In genomic region chr2:163046615-163047014, GRCh38 we compare ENCODE assay signal across 3 cellular contexts.
A peak's percentile ranks its signal among the peaks of the same experiment; 100 is the strongest.
TF ChIP-seq lines count a peak whose summit lies in the region.

No MANE protein-coding gene starts in this region.

TF ChIP-seq in HepG2, 621 proteins besides CTCF, POLR2A, EP300 and RAD21:
- TF ChIP-seq MAFF (IDR thresholded peaks at IDR 0.05; ENCODE audit: low read depth, low read length): peak; percentile 51; the same call in 1 of the 2 replicates
- no peak for TF ChIP-seq E2F1 (CRISPR knock-in tag; IDR thresholded peaks at IDR 0.05)
- TF ChIP-seq RFX1 (IDR thresholded peaks at IDR 0.05): no peak
- TF ChIP-seq MAFK (conservative IDR thresholded peaks at IDR 0.05 in 1 of 2, IDR thresholded peaks at IDR 0.05 in 1 of 2; ENCODE audit: low read length in 2 of 2): peak; percentile 44 to 65; a peak in 3 of 4 replicates
- no peak for TF ChIP-seq SKIL (CRISPR knock-in tag; IDR thresholded peaks at IDR 0.05; ENCODE audit: borderline replicate concordance)
- TF ChIP-seq GABPA (IDR thresholded peaks at IDR 0.05; ENCODE audit: low read depth, low read length): no peak
- no peak for TF ChIP-seq GABPA (CRISPR knock-in tag; IDR thresholded peaks at IDR 0.05; ENCODE audit: low read depth)
- no peak for TF ChIP-seq ZBTB4 (CRISPR knock-in tag; IDR thresholded peaks at IDR 0.05; ENCODE audit: borderline replicate concordance)
- TF ChIP-seq PHF5A (CRISPR knock-in tag; IDR thresholded peaks at IDR 0.05; ENCODE audit: low read depth, unreplicated experiment): no peak
- no peak for TF ChIP-seq MAFG (CRISPR knock-in tag; IDR thresholded peaks at IDR 0.05)
- no peak for TF ChIP-seq ATF7 (IDR thresholded peaks at IDR 0.05)
- TF ChIP-seq ATF7 (CRISPR knock-in tag; IDR thresholded peaks at IDR 0.05): no peak

TF ChIP-seq in A549, 52 proteins besides CTCF, POLR2A, EP300 and RAD21:
- TF ChIP-seq RNF2 (IDR thresholded peaks at IDR 0.05; ENCODE audit: borderline replicate concordance, low read depth) (no peak), HEYL (CRISPR knock-in tag; IDR thresholded peaks at IDR 0.05) (no peak), FOSL2 (IDR thresholded peaks at IDR 0.05) (no peak), FOSL2 (CRISPR knock-in tag; IDR thresholded peaks at IDR 0.05) (no peak), RCOR1 (IDR thresholded peaks at IDR 0.05; ENCODE audit: low read depth, low read length) (no peak), MAFK (IDR thresholded peaks at IDR 0.05; ENCODE audit: partially characterized antibody) (peak; percentile 24)

TF ChIP-seq in K562, 482 proteins besides CTCF, POLR2A, EP300 and RAD21:
- no peak for TF ChIP-seq HMGXB4 (CRISPR knock-in tag; IDR thresholded peaks at IDR 0.05)
- TF ChIP-seq E2F6 (IDR thresholded peaks at IDR 0.05; ENCODE audit: borderline replicate concordance in 1 of 2, extremely low read depth in 1 of 2, insufficient read depth in 1 of 2, insufficient read length in 1 of 2, low read depth in 1 of 2, low read length in 1 of 2, poor library complexity in 1 of 2, severe bottlenecking in 1 of 2): no peak
- TF ChIP-seq ZNF316 (IDR thresholded peaks at IDR 0.05): peak; percentile 24; the same call in 1 of the 2 replicates
- TF ChIP-seq ZBTB43 (CRISPR knock-in tag; IDR thresholded peaks at IDR 0.05): no peak
- no peak for TF ChIP-seq ZFX (CRISPR knock-in tag; IDR thresholded peaks at IDR 0.05)
